Comparison of ENCODE assay signal across 8 cellular contexts in genomic region chr7:90594791-90595317, GRCh38. TPM values are rescaled to one million over a fixed set of nuclear protein-coding genes. Genes with fewer than 3 reads are reported as not detected.
A peak's percentile ranks its signal among the peaks of the same experiment; 100 is the strongest.
DNase-seq lines count a peak whose midpoint lies in the region; ATAC-seq lines count a peak whose summit lies in the region.

No MANE protein-coding gene starts in this region.

- WGBS in ectodermal cell, 2 experiments = 9 to 13% methylated on average over 8 of the region's 10 CpGs

- DNase-seq in ELF-1 (ENCODE audit: low read depth, low spot score) (peak; percentile 31), NCI-H1092 treated with DMSO at 0.1 percent for 48 hours (lab: John Stamatoyannopoulos, UW) (peak; percentile 55), NCI-H524 treated with DMSO at 0.1 percent for 48 hours (lab: John Stamatoyannopoulos, UW) (no peak)

- peaks cover 5% of the 10 kb centered on the region for H3K27me3 ChIP-seq in ectodermal cell (ENCODE audit: control insufficient read depth, insufficient read depth, low read length, poor library complexity, severe bottlenecking)
- H3K27me3 ChIP-seq in muscle layer of duodenum (ENCODE audit: low read depth, low read length) = no peaks in the 10 kb centered on the region

- ATAC-seq in HG03097 (IDR thresholded peaks at IDR 0.05; ENCODE audit: low FRiP score, unreplicated experiment) (no peak), GM19467 (IDR thresholded peaks at IDR 0.05; ENCODE audit: unreplicated experiment) (no peak), GM21825 (IDR thresholded peaks at IDR 0.05; ENCODE audit: unreplicated experiment) (no peak)

- H3K4me3 ChIP-seq in ectodermal cell (ENCODE audit: insufficient read depth, low read depth, low read length) (peak overlapping the region; percentile 89), muscle layer of duodenum (ENCODE audit: low read depth in 1 of 2, low read length in 2 of 2) (peak overlapping the region; percentile 58 to 74)

- H3K27ac ChIP-seq in ectodermal cell (ENCODE audit: insufficient read depth, low read depth, low read length, poor library complexity, severe bottlenecking) (no peak overlapping the region), muscle layer of duodenum (ENCODE audit: low read length) (no peak overlapping the region)

- H3K4me1 ChIP-seq in ectodermal cell (ENCODE audit: control insufficient read depth, insufficient read depth, low read length) = peaks cover 10% of the 10 kb centered on the region
- H3K4me1 ChIP-seq in muscle layer of duodenum (ENCODE audit: control insufficient read depth in 1 of 2, insufficient read depth in 2 of 2, low read length in 2 of 2) = peaks cover 0 to 5% of the 10 kb centered on the region in 2 donors

- H3K9me3 ChIP-seq in ectodermal cell (ENCODE audit: control insufficient read depth, low read length) (no peaks in the 10 kb centered on the region), muscle layer of duodenum (ENCODE audit: control insufficient read depth in 1 of 2, low read length in 2 of 2) (no peaks in the 10 kb centered on the region)

- H3K36me3 ChIP-seq in ectodermal cell (ENCODE audit: control insufficient read depth, insufficient read depth, low read length) = no peaks in the 10 kb centered on the region
- no peaks in the 10 kb centered on the region for H3K36me3 ChIP-seq in muscle layer of duodenum (ENCODE audit: control insufficient read depth in 1 of 2, insufficient read depth in 2 of 2, low read length in 2 of 2)

RNA-seq across cellular contexts. Expression of gene CDK14, which starts 1.3 kb away (rescaled TPM):
- 36.0 TPM for polyA plus RNA-seq in ectodermal cell (2013, experiment 1 of 4)
- 40.3 TPM for polyA plus RNA-seq in ectodermal cell (2013, experiment 2 of 4)
- 24.5 TPM for polyA plus RNA-seq in ectodermal cell (2013, experiment 3 of 4)
- polyA plus RNA-seq in ectodermal cell (2013, experiment 4 of 4) = 28.2 TPM
